Comparison of ENCODE assay signal across 8 cellular contexts in genomic region chr10:33335800-33336605, GRCh38. TPM values are rescaled to one million over a fixed set of nuclear protein-coding genes. Genes with fewer than 3 reads are reported as not detected.
A peak's percentile ranks its signal among the peaks of the same experiment; 100 is the strongest.
DNase-seq lines count a peak whose midpoint lies in the region; ATAC-seq and TF ChIP-seq lines count a peak whose summit lies in the region.

No MANE protein-coding gene starts in this region.

- in situ Hi-C loops in astrocyte of the cerebellum (cut with HindIII; ENCODE audit: low sequenced_read_pairs) = no loop called here

- H3K27me3 ChIP-seq in CD8-positive, alpha-beta T cell (ENCODE audit: insufficient read depth, low read length) = peaks cover 13% of the 10 kb centered on the region
- H3K27me3 ChIP-seq in iPS DF 6.9 (ENCODE audit: control insufficient read depth, insufficient read depth, low read length) = peaks cover 16% of the 10 kb centered on the region
- no peaks in the 10 kb centered on the region for H3K27me3 ChIP-seq in sigmoid colon

- H3K9me3 ChIP-seq in CD8-positive, alpha-beta T cell (ENCODE audit: low read length) = no peaks in the 10 kb centered on the region
- H3K9me3 ChIP-seq in iPS DF 6.9 (ENCODE audit: control insufficient read depth, insufficient read depth, low read length) = no peaks in the 10 kb centered on the region
- H3K9me3 ChIP-seq in sigmoid colon = no peaks in the 10 kb centered on the region

- TF ChIP-seq EP300 in sigmoid colon (IDR thresholded peaks at IDR 0.05) = no peak

- no peak for TF ChIP-seq CTCF in CD8-positive, alpha-beta T cell (IDR thresholded peaks at IDR 0.05)
- TF ChIP-seq CTCF in astrocyte of the cerebellum (IDR thresholded peaks at IDR 0.05; ENCODE audit: low read depth, low read length, missing control alignments) (no peak), sigmoid colon (IDR thresholded peaks at IDR 0.05) (no peak)

- ATAC-seq in CD8-positive, alpha-beta T cell = no peak

- WGBS in iPS DF 6.9 (ENCODE audit: insufficient coverage, insufficient read length) = no CpG with 5 or more reads among the region's 53 CpGs
- WGBS in sigmoid colon, 2 donors = 1 to 2% methylated on average over 53 of the region's 53 CpGs

- H3K4me3 ChIP-seq in CD8-positive, alpha-beta T cell (ENCODE audit: low read depth, low read length) = no peak overlapping the region
- H3K4me3 ChIP-seq in astrocyte of the cerebellum (ENCODE audit: low read depth, low read length) = peak overlapping the region; percentile 83
- peak overlapping the region; percentile 61; the same call in 1 of the 2 replicates for H3K4me3 ChIP-seq in iPS DF 6.9 (ENCODE audit: low read length)
- H3K4me3 ChIP-seq in sigmoid colon = peak overlapping the region; percentile 51 to 80 (median 64)

- H3K4me1 ChIP-seq in CD8-positive, alpha-beta T cell (ENCODE audit: insufficient read depth, low read length) = peaks cover 13% of the 10 kb centered on the region
- H3K4me1 ChIP-seq in iPS DF 6.9 (ENCODE audit: control insufficient read depth, insufficient read depth, low read length) (no peaks in the 10 kb centered on the region; the same call in 1 of the 2 replicates), sigmoid colon (peaks cover 0 to 56% (median 37%) of the 10 kb centered on the region in 4 donors)

- H3K4me1 Mint-ChIP-seq in CD8-positive, alpha-beta T cell (ENCODE audit: low read depth) = peaks cover 19% of the 10 kb centered on the region
- peaks cover 7 to 11% (median 11%) of the 10 kb centered on the region in 3 donors for H3K4me1 Mint-ChIP-seq in IgD-negative memory B cell

- no peaks in the 10 kb centered on the region for H3K9me3 Mint-ChIP-seq in CD8-positive, alpha-beta T cell
- peaks cover 0 to 3% (median 0%) of the 10 kb centered on the region in 3 donors for H3K9me3 Mint-ChIP-seq in IgD-negative memory B cell

- H3K4me3 Mint-ChIP-seq in CD8-positive, alpha-beta T cell = peak overlapping the region; percentile 35
- peak overlapping the region in 3 of 4 donors; percentile 46 to 85 (median 63) for H3K4me3 Mint-ChIP-seq in IgD-negative memory B cell

- H3K27me3 Mint-ChIP-seq in CD8-positive, alpha-beta T cell (ENCODE audit: low read depth) = peaks cover 49% of the 10 kb centered on the region
- peaks cover 41% of the 10 kb centered on the region for H3K27me3 Mint-ChIP-seq in IgD-negative memory B cell

- DNase-seq in CD8-positive, alpha-beta T cell = no peak
- DNase-seq in astrocyte of the cerebellum (ENCODE audit: low read depth) (no peak), iPS DF 6.9 (ENCODE audit: low read depth, low spot score) (no peak), sigmoid colon (peak; percentile 84), pons (ENCODE audit: low spot score) (no peak), germinal center (ENCODE audit: low spot score) (no peak), NCI-H1930 (lab: John Stamatoyannopoulos, UW) (no peak)

- TF ChIP-seq POLR2A in sigmoid colon (IDR thresholded peaks at IDR 0.05) = no peak

- no peak overlapping the region for H3K27ac Mint-ChIP-seq in CD8-positive, alpha-beta T cell
- peak overlapping the region in 1 of 3 donors; percentile 82 for H3K27ac Mint-ChIP-seq in IgD-negative memory B cell

- CTCF ChIA-PET in CD8-positive, alpha-beta T cell (lab: Charles Lee) = no interaction called here

- no peaks in the 10 kb centered on the region for H3K36me3 ChIP-seq in CD8-positive, alpha-beta T cell (ENCODE audit: insufficient read depth, low read length)
- H3K36me3 ChIP-seq in iPS DF 6.9 (ENCODE audit: control insufficient read depth, insufficient read depth, low read length) (no peaks in the 10 kb centered on the region), sigmoid colon (no peaks in the 10 kb centered on the region)

- H3K36me3 Mint-ChIP-seq in CD8-positive, alpha-beta T cell = no peaks in the 10 kb centered on the region
- no peaks in the 10 kb centered on the region for H3K36me3 Mint-ChIP-seq in IgD-negative memory B cell

- POLR2A ChIA-PET in CD8-positive, alpha-beta T cell (lab: Charles Lee) = no interaction called here

- intact Hi-C loops in CD8-positive, alpha-beta T cell (cut with DNase I, micrococcal nuclease) = no loop called here
- intact Hi-C loops in sigmoid colon (cut with DNase I) = loop anchor here (10.0 kb wide), 1 partner anchor 149 kb away; no protein-coding TSS in a partner anchor

- H3K27ac ChIP-seq in CD8-positive, alpha-beta T cell (ENCODE audit: low read depth, low read length) = no peak overlapping the region
- H3K27ac ChIP-seq in iPS DF 6.9 (ENCODE audit: low read length) (no peak overlapping the region), sigmoid colon (peak overlapping the region; percentile 74 to 91 (median 88))

RNA-seq across cellular contexts. Expression of gene NRP1, which starts 1.5 kb away (rescaled TPM):
- not detected for total RNA-seq in CD8-positive, alpha-beta T cell
- polyA plus RNA-seq in IgD-negative memory B cell (not detected), sigmoid colon (10 to 100 TPM in 2 of 3 donors, 1 to 10 TPM in 1; 3.6 to 24.0 (median 18.3) TPM)
- total RNA-seq in sigmoid colon = 10 to 100 TPM; 44.1 to 52.4 (median 46.9) TPM

Comparison
In these comparisons a context has a peak if more than half of its experiments do, and no peak if none do; other contexts are left out.
1. H3K27ac ChIP-seq: peak in sigmoid colon (4 of 4); none in CD8-positive, alpha-beta T cell (single experiment) and iPS DF 6.9 (single experiment).
2. RNA of gene NRP1, which starts 1.5 kb away (total RNA-seq): 44.1 to 52.4 TPM in sigmoid colon; not detected in CD8-positive, alpha-beta T cell; every median in the first group is over 10 times any median in the second.